1 cellular context compared by ENCODE assay signal in the genomic region with DNA sequence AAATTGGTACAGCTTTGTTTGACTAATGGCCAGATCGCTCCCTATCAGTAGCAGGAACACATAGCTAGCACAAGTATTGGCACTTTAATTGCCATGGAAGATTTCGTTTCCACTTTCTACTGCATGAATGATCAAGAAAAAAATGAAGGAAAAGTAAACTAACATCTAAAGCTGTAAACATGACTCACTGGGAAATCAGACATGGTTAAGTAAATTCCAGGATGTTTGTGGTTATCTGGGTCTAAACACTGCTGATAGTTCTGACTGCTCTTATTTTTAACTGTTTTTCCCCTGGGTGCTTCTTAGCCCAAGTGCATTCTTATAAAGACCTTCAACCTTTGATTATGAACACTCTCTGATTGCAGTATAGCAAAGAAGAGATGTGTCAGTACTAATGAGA.
TF ChIP-seq lines count a peak whose summit lies in the region.

No MANE protein-coding gene starts in this region.

TF ChIP-seq in A549, 52 proteins besides CTCF, POLR2A, EP300 and RAD21 (continued from another document):
- TF ChIP-seq, protein P1, sequence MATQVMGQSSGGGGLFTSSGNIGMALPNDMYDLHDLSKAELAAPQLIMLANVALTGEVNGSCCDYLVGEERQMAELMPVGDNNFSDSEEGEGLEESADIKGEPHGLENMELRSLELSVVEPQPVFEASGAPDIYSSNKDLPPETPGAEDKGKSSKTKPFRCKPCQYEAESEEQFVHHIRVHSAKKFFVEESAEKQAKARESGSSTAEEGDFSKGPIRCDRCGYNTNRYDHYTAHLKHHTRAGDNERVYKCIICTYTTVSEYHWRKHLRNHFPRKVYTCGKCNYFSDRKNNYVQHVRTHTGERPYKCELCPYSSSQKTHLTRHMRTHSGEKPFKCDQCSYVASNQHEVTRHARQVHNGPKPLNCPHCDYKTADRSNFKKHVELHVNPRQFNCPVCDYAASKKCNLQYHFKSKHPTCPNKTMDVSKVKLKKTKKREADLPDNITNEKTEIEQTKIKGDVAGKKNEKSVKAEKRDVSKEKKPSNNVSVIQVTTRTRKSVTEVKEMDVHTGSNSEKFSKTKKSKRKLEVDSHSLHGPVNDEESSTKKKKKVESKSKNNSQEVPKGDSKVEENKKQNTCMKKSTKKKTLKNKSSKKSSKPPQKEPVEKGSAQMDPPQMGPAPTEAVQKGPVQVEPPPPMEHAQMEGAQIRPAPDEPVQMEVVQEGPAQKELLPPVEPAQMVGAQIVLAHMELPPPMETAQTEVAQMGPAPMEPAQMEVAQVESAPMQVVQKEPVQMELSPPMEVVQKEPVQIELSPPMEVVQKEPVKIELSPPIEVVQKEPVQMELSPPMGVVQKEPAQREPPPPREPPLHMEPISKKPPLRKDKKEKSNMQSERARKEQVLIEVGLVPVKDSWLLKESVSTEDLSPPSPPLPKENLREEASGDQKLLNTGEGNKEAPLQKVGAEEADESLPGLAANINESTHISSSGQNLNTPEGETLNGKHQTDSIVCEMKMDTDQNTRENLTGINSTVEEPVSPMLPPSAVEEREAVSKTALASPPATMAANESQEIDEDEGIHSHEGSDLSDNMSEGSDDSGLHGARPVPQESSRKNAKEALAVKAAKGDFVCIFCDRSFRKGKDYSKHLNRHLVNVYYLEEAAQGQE (IDR thresholded peaks at IDR 0.05), result no peak
- no peak for TF ChIP-seq TP53 (CRISPR knock-in tag; IDR thresholded peaks at IDR 0.05)
- TF ChIP-seq, protein P2, sequence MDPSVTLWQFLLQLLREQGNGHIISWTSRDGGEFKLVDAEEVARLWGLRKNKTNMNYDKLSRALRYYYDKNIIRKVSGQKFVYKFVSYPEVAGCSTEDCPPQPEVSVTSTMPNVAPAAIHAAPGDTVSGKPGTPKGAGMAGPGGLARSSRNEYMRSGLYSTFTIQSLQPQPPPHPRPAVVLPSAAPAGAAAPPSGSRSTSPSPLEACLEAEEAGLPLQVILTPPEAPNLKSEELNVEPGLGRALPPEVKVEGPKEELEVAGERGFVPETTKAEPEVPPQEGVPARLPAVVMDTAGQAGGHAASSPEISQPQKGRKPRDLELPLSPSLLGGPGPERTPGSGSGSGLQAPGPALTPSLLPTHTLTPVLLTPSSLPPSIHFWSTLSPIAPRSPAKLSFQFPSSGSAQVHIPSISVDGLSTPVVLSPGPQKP (IDR thresholded peaks at IDR 0.05; ENCODE audit: low read depth, low read length), result no peak
- no peak for TF ChIP-seq HEYL (CRISPR knock-in tag; IDR thresholded peaks at IDR 0.05)
- TF ChIP-seq RCOR1 (IDR thresholded peaks at IDR 0.05; ENCODE audit: low read depth, low read length), result no peak
- TF ChIP-seq RNF2 (IDR thresholded peaks at IDR 0.05; ENCODE audit: borderline replicate concordance, low read depth), result no peak
- TF ChIP-seq JUNB (IDR thresholded peaks at IDR 0.05), result peak; percentile 96
- TF ChIP-seq, protein P3, sequence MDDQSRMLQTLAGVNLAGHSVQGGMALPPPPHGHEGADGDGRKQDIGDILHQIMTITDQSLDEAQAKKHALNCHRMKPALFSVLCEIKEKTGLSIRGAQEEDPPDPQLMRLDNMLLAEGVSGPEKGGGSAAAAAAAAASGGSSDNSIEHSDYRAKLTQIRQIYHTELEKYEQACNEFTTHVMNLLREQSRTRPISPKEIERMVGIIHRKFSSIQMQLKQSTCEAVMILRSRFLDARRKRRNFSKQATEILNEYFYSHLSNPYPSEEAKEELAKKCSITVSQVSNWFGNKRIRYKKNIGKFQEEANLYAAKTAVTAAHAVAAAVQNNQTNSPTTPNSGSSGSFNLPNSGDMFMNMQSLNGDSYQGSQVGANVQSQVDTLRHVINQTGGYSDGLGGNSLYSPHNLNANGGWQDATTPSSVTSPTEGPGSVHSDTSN (IDR thresholded peaks at IDR 0.05), result no peak
- TF ChIP-seq ZNF302 (CRISPR knock-in tag; IDR thresholded peaks at IDR 0.05), result no peak
- TF ChIP-seq KDM1A (IDR thresholded peaks at IDR 0.05; ENCODE audit: low read depth), result no peak
- no peak for TF ChIP-seq POLR2AphosphoS2 (conservative IDR thresholded peaks at IDR 0.05; ENCODE audit: low read length)
